9 cellular contexts compared by ENCODE assay signal in genomic region chr13:25046985-25047660, GRCh38. TPM values are rescaled to one million over a fixed set of nuclear protein-coding genes. Genes with fewer than 3 reads are reported as not detected.
A peak's percentile ranks its signal among the peaks of the same experiment; 100 is the strongest.
DNase-seq lines count a peak whose midpoint lies in the region; ATAC-seq and TF ChIP-seq lines count a peak whose summit lies in the region.
"Had no signal": no experiment of that assay in that cellular context is flagged by ENCODE, and none has a peak within 500 bp of the region (broad histone marks: within the 10 kb centered on the region; RNA-seq: fewer than 3 reads in every experiment).

No MANE protein-coding gene starts in this region.

- ATAC-seq in GM19035 (IDR thresholded peaks at IDR 0.05; ENCODE audit: unreplicated experiment), result no peak
- ATAC-seq in omental fat pad (ENCODE audit: low FRiP score), result no peak
- ATAC-seq in GM18505 (IDR thresholded peaks at IDR 0.05; ENCODE audit: unreplicated experiment), result no peak

- DNase-seq in AG04450 (ENCODE audit: low read depth, low spot score) (peak; percentile 0), myocyte (ENCODE audit: low read depth) (peak; percentile 9), CD1c-positive myeloid dendritic cell (ENCODE audit: extremely low spot score) (no peak), omental fat pad (ENCODE audit: low spot score) (no peak)
- DNase-seq: left cardiac atrium had no signal

- H3K9ac ChIP-seq in HUES64 (ENCODE audit: low read depth, low read length), result peak overlapping the region; percentile 15; the same call in 1 of the 2 replicates

- H3K27ac ChIP-seq in AG04450 (ENCODE audit: low read depth, low read length) (no peak overlapping the region), HUES64 (ENCODE audit: low read depth, low read length) (no peak overlapping the region), ectodermal cell (ENCODE audit: insufficient read depth, low read depth, low read length, poor library complexity, severe bottlenecking) (no peak overlapping the region)

- H3K9me3 ChIP-seq in AG04450 (ENCODE audit: control insufficient read depth, insufficient read depth, low read length) (no peaks in the 10 kb centered on the region; the same call in 1 of the 2 replicates), HUES64 (ENCODE audit: insufficient read depth, low read depth, low read length) (peaks cover 4% of the 10 kb centered on the region), ectodermal cell (ENCODE audit: control insufficient read depth, low read length) (no peaks in the 10 kb centered on the region)

- no peak for TF ChIP-seq CTCF in AG04450 (IDR thresholded peaks at IDR 0.05; ENCODE audit: low read depth, low read length)
- no peak for TF ChIP-seq CTCF in omental fat pad (IDR thresholded peaks at IDR 0.05)

- H3K4me3 ChIP-seq in AG04450 (ENCODE audit: low read depth, low read length), result peak overlapping the region; percentile 49
- peak overlapping the region; percentile 70 for H3K4me3 ChIP-seq in HUES64 (ENCODE audit: low read length)
- peak overlapping the region; percentile 50 for H3K4me3 ChIP-seq in ectodermal cell (ENCODE audit: insufficient read depth, low read depth, low read length)

- no peak for TF ChIP-seq POLR2A in GM18505 (IDR thresholded peaks at IDR 0.05; ENCODE audit: borderline replicate concordance, extremely low read depth, insufficient read depth, insufficient read length)

- CTCF ChIA-PET in AG04450 (lab: Charles Lee), result no interaction called here

- no peaks in the 10 kb centered on the region for H3K36me3 ChIP-seq in HUES64 (ENCODE audit: insufficient read depth, low read length)
- no peaks in the 10 kb centered on the region for H3K36me3 ChIP-seq in ectodermal cell (ENCODE audit: control insufficient read depth, insufficient read depth, low read length)

- POLR2A ChIA-PET in AG04450 (lab: Yijun Ruan, JAX), result no interaction called here

- 0 out of 2 replicates have a peak, but pooled peaks cover 3% of the 10 kb centered on the region for H3K4me1 ChIP-seq in HUES64 (ENCODE audit: insufficient read depth, low read length)
- no peaks in the 10 kb centered on the region for H3K4me1 ChIP-seq in ectodermal cell (ENCODE audit: control insufficient read depth, insufficient read depth, low read length)

- WGBS in HUES64, result 1% methylated on average over 40 of the region's 43 CpGs
- whole genome bisulfite sequencing in ectodermal cell, 2 experiments, result 1% methylated on average over 43 of the region's 43 CpGs

- H3K27me3 ChIP-seq in AG04450 (ENCODE audit: control insufficient read depth, insufficient read depth, low read length) (peaks cover 22% of the 10 kb centered on the region), HUES64 (ENCODE audit: insufficient read depth, low read length) (peaks cover 32% of the 10 kb centered on the region), ectodermal cell (ENCODE audit: control insufficient read depth, insufficient read depth, low read length, poor library complexity, severe bottlenecking) (peaks cover 20% of the 10 kb centered on the region)

RNA-seq across cellular contexts. Expression of gene PABPC3, which starts 48.8 kb away (rescaled TPM):
- 0.36 and 0.50 TPM in 2 replicates for polyA plus RNA-seq in AG04450 (2011; rRNA removed)
- polyA minus RNA-seq in AG04450 (2011; rRNA and poly(A)+ RNA removed), result 0.09 and 0.17 TPM in 2 replicates
- 0.50 TPM for polyA plus RNA-seq in HUES64 (2013, experiment 1 of 2)
- 0.44 TPM for polyA plus RNA-seq in HUES64 (2013, experiment 2 of 2)
- polyA plus RNA-seq in ectodermal cell (2013, experiment 1 of 4), result 0.44 TPM
- 0.50 TPM for polyA plus RNA-seq in ectodermal cell (2013, experiment 2 of 4)
- 0.48 TPM for polyA plus RNA-seq in ectodermal cell (2013, experiment 3 of 4)
- polyA plus RNA-seq in ectodermal cell (2013, experiment 4 of 4), result 0.69 TPM
- total RNA-seq in myocyte (0.10 TPM in 1 of 2 replicates, not detected in the other), omental fat pad (under 1 TPM in 1 of 4 donors, not detected in 3; 0.09 TPM)
- 0.15 TPM for polyA plus RNA-seq in myocyte (2012)

Comparison
In these comparisons a context has a peak if more than half of its experiments do, and no peak if none do; other contexts are left out.
1. DNase-seq: peak in AG04450 (single experiment) and myocyte (single experiment); none in CD1c-positive myeloid dendritic cell (single experiment) and omental fat pad (single experiment).
2. Peak in every context shown above with its lines, with median percentiles within 50 percentile points of each other: H3K4me3 ChIP-seq.